ENCODE assay signal across 8 cellular contexts in the genomic region with DNA sequence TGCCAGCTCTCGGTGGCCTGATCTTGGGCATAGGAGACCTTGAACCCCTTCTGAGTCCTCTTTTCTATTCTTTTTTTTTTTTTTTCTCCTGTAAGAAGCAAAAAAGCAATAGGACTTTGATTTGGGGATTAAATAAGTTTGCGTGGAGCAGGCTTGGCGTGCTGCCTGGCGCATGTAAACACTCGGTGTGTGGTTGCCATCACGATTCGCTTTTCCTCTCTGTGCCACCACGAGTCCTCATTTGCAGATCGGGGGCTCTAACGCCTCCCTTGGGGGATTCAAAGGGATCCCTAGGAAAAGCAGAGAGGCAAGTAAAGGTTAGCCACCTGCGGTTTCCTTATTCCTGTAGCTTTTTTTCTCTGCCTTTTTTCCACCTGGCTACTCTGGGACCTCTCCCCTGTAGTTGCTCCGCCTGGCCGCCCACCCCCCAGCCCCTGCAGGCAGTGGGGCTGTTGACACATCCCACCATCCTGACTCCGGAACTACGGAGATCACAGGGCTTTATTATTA. TPM values are rescaled to one million over a fixed set of nuclear protein-coding genes. Genes with fewer than 3 reads are reported as not detected.
A peak's percentile ranks its signal among the peaks of the same experiment; 100 is the strongest.
DNase-seq lines count a peak whose midpoint lies in the region; ATAC-seq and TF ChIP-seq lines count a peak whose summit lies in the region.

No MANE protein-coding gene starts in this region.

- peak overlapping the region; percentile 75 for H3K4me2 ChIP-seq in neuronal stem cell (ENCODE audit: insufficient read depth, low read length, poor library complexity, severe bottlenecking)

- peak overlapping the region; percentile 56 for H3K27ac ChIP-seq in HUES48 (ENCODE audit: low read depth, low read length)
- no peak overlapping the region for H3K27ac ChIP-seq in neuronal stem cell (replicated peaks; ENCODE audit: low read length)

- H2BK12ac ChIP-seq in neuronal stem cell (ENCODE audit: low read length), result no peak overlapping the region

- H3K9me3 ChIP-seq in HUES48 (ENCODE audit: control insufficient read depth, insufficient read depth, low read length) (no peaks in the 10 kb centered on the region), neuronal stem cell (replicated peaks in 1 of 2; ENCODE audit: control insufficient read depth in 2 of 2, insufficient read depth in 1 of 2, low read depth in 1 of 2, low read length in 2 of 2) (no peaks in the 10 kb centered on the region)

- H4K91ac ChIP-seq in neuronal stem cell (ENCODE audit: low read depth, low read length, poor library complexity), result no peak overlapping the region

- H3K79me1 ChIP-seq in neuronal stem cell (ENCODE audit: low read depth, low read length), result peaks cover 9% of the 10 kb centered on the region

- peak overlapping the region; percentile 90 for H3K27ac Mint-ChIP-seq in activated T-helper 1 cell treated with anti-CD3 and anti-CD28 coated beads, Interleukin-12 subunit alpha, Interleukin-12 subunit beta, Interleukin-2, Interleukin-4 antibody, amounts not matched to agents 30 ng/mL and 10 ng/mL and 1 ng/mL, durations not matched to agents 14 hours and 24 hours and 36 hours

- H3K9ac ChIP-seq in HUES48 (ENCODE audit: low read depth, low read length), result peak overlapping the region; percentile 93
- H3K9ac ChIP-seq in neuronal stem cell (ENCODE audit: low read depth, low read length, poor library complexity), result no peak overlapping the region

- POLR2A ChIA-PET in BJ (lab: Charles Lee), result interaction anchor here (0.6 kb wide), 1 partner anchor 17 kb away, joined by 3 read pairs; no protein-coding TSS in a partner anchor

- no peak overlapping the region for H3K18ac ChIP-seq in neuronal stem cell (ENCODE audit: low read length)

- no peak overlapping the region for H3K4ac ChIP-seq in neuronal stem cell (ENCODE audit: low read length)

- TF ChIP-seq CTCF in BJ (IDR thresholded peaks at IDR 0.05; ENCODE audit: insufficient read depth, low read depth, low read length), result no peak

- H3K14ac ChIP-seq in neuronal stem cell (ENCODE audit: low read length), result no peak overlapping the region

- H3K4me1 ChIP-seq in HUES48 (ENCODE audit: control insufficient read depth, insufficient read depth, low read length) (peaks cover 19% of the 10 kb centered on the region), neuronal stem cell (ENCODE audit: control insufficient read depth in 2 of 2, insufficient read depth in 1 of 2, low read depth in 1 of 2, low read length in 2 of 2) (peaks cover 5 to 26% of the 10 kb centered on the region in 2 donors)

- peak overlapping the region; percentile 100 for H3K4me3 Mint-ChIP-seq in activated T-helper 1 cell treated with anti-CD3 and anti-CD28 coated beads, Interleukin-12 subunit alpha, Interleukin-12 subunit beta, Interleukin-2, Interleukin-4 antibody, amounts not matched to agents 30 ng/mL and 10 ng/mL and 1 ng/mL, durations not matched to agents 14 hours and 24 hours and 36 hours

- peaks cover 66% of the 10 kb centered on the region for H3K4me1 Mint-ChIP-seq in activated T-helper 1 cell treated with anti-CD3 and anti-CD28 coated beads, Interleukin-12 subunit alpha, Interleukin-12 subunit beta, Interleukin-2, Interleukin-4 antibody, amounts not matched to agents 30 ng/mL and 10 ng/mL and 1 ng/mL, durations not matched to agents 14 hours and 24 hours and 36 hours (ENCODE audit: low read depth)

- intact Hi-C loops in activated T-helper 1 cell treated with anti-CD3 and anti-CD28 coated beads, Interleukin-12 subunit alpha, Interleukin-12 subunit beta, Interleukin-2, Interleukin-4 antibody, amounts not matched to agents 30 ng/mL and 10 ng/mL and 1 ng/mL, durations not matched to agents 14 hours and 24 hours and 36 hours (cut with micrococcal nuclease), result loop anchor here (5.0 to 10.0 kb wide), 3 partner anchors 278 to 801 kb away; a partner anchor contains a TSS

- WGBS in neuronal stem cell (ENCODE audit: extremely low coverage in 2 of 2, insufficient read length in 2 of 2, insufficient replicate concordance in 1 of 2), 2 donors, result no CpG with 5 or more reads among the region's 15 CpGs

- ATAC-seq in GM18520 (IDR thresholded peaks at IDR 0.05; ENCODE audit: unreplicated experiment) (no peak), HG02759 (IDR thresholded peaks at IDR 0.05; ENCODE audit: unreplicated experiment) (no peak)

- no peak overlapping the region for H2BK5ac ChIP-seq in neuronal stem cell (ENCODE audit: low read length)

- no peak overlapping the region for H2BK120ac ChIP-seq in neuronal stem cell (ENCODE audit: low read depth, low read length)

- no peak overlapping the region for H3K23ac ChIP-seq in neuronal stem cell (ENCODE audit: low read depth, low read length, poor library complexity)

- H2BK15ac ChIP-seq in neuronal stem cell (ENCODE audit: low read length), result no peak overlapping the region

- H4K8ac ChIP-seq in neuronal stem cell (ENCODE audit: low read depth, low read length), result no peak overlapping the region

- no peak for DNase-seq in BJ (ENCODE audit: low read depth)
- DNase-seq in activated T-helper 1 cell treated with anti-CD3 and anti-CD28 coated beads, Interleukin-12 subunit alpha, Interleukin-12 subunit beta, Interleukin-2, Interleukin-4 antibody, amounts not matched to agents 30 ng/mL and 10 ng/mL and 1 ng/mL, durations not matched to agents 14 hours and 24 hours and 36 hours (ENCODE audit: low spot score), result no peak
- DNase-seq in foreskin melanocyte, result peak; percentile 52
- no peak for DNase-seq in neuronal stem cell (ENCODE audit: low spot score)
- DNase-seq in NCI-H146 treated with DMSO at 0.1 percent for 48 hours (lab: John Stamatoyannopoulos, UW; ENCODE audit: unreplicated experiment), result no peak

- H3K27me3 ChIP-seq in BJ (ENCODE audit: control insufficient read depth, insufficient read depth, low read length) (no peaks in the 10 kb centered on the region), HUES48 (ENCODE audit: control insufficient read depth, insufficient read depth, low read length) (no peaks in the 10 kb centered on the region), neuronal stem cell (ENCODE audit: control insufficient read depth in 3 of 3, insufficient read depth in 3 of 3, low read depth in 1 of 3, low read length in 3 of 3) (no peaks in the 10 kb centered on the region)

- H3K36me3 ChIP-seq in BJ (ENCODE audit: control insufficient read depth, insufficient read depth, low read length) (peaks cover 9% of the 10 kb centered on the region), HUES48 (ENCODE audit: control insufficient read depth, insufficient read depth, low read length) (peaks cover 65% of the 10 kb centered on the region), neuronal stem cell (replicated peaks in 1 of 2; ENCODE audit: control insufficient read depth in 2 of 2, insufficient read depth in 2 of 2, low read length in 2 of 2) (peaks cover 36 to 71% of the 10 kb centered on the region in 2 donors)

- CTCF ChIA-PET in BJ (lab: Yijun Ruan, JAX), result interaction anchor here (0.8 to 1.7 kb wide), 2 partner anchors 66 to 67 kb away, joined by 3 to 4 read pairs; a partner anchor contains a TSS

- H3K27me3 Mint-ChIP-seq in activated T-helper 1 cell treated with anti-CD3 and anti-CD28 coated beads, Interleukin-12 subunit alpha, Interleukin-12 subunit beta, Interleukin-2, Interleukin-4 antibody, amounts not matched to agents 30 ng/mL and 10 ng/mL and 1 ng/mL, durations not matched to agents 14 hours and 24 hours and 36 hours (ENCODE audit: insufficient read depth), result peaks cover 3% of the 10 kb centered on the region

- H3K4me3 ChIP-seq in BJ (ENCODE audit: low read depth, low read length) (peak overlapping the region; percentile 90), HUES48 (ENCODE audit: low read depth, low read length) (peak overlapping the region; percentile 83), neuronal stem cell (ENCODE audit: low read length in 2 of 2) (peak overlapping the region; percentile 96 to 99)

- H2AK5ac ChIP-seq in neuronal stem cell (ENCODE audit: low read depth, low read length), result no peak overlapping the region

- peaks cover 58% of the 10 kb centered on the region for H3K36me3 Mint-ChIP-seq in activated T-helper 1 cell treated with anti-CD3 and anti-CD28 coated beads, Interleukin-12 subunit alpha, Interleukin-12 subunit beta, Interleukin-2, Interleukin-4 antibody, amounts not matched to agents 30 ng/mL and 10 ng/mL and 1 ng/mL, durations not matched to agents 14 hours and 24 hours and 36 hours (ENCODE audit: low read depth)

- H2AFZ ChIP-seq in neuronal stem cell (ENCODE audit: low read length), result no peak overlapping the region

- H3K9me3 Mint-ChIP-seq in activated T-helper 1 cell treated with anti-CD3 and anti-CD28 coated beads, Interleukin-12 subunit alpha, Interleukin-12 subunit beta, Interleukin-2, Interleukin-4 antibody, amounts not matched to agents 30 ng/mL and 10 ng/mL and 1 ng/mL, durations not matched to agents 14 hours and 24 hours and 36 hours, result no peaks in the 10 kb centered on the region

RNA-seq across cellular contexts. Expression of a gene that starts 1.3 kb away (rescaled TPM):
- 20.8 and 22.3 TPM in 2 replicates for polyA plus RNA-seq in BJ (2011; rRNA removed)
- polyA minus RNA-seq in BJ (2011; rRNA and poly(A)+ RNA removed), result 9.8 and 14.0 TPM in 2 replicates
- 143 and 146 TPM in 2 replicates for total RNA-seq in activated T-helper 1 cell treated with anti-CD3 and anti-CD28 coated beads, Interleukin-12 subunit alpha, Interleukin-12 subunit beta, Interleukin-2, Interleukin-4 antibody, amounts not matched to agents 30 ng/mL and 10 ng/mL and 1 ng/mL, durations not matched to agents 14 hours and 24 hours and 36 hours
- polyA plus RNA-seq in neuronal stem cell (2013, experiment 1 of 2), result 64.3 TPM
- polyA plus RNA-seq in neuronal stem cell (2013, experiment 2 of 2), result 62.1 TPM

RNA-seq across cellular contexts. Expression of a gene that starts 1.6 kb away (rescaled TPM):
- polyA plus RNA-seq in BJ (2011; rRNA removed), result 13.3 and 15.3 TPM in 2 replicates
- polyA minus RNA-seq in BJ (2011; rRNA and poly(A)+ RNA removed), result 17.8 and 20.5 TPM in 2 replicates
- total RNA-seq in activated T-helper 1 cell treated with anti-CD3 and anti-CD28 coated beads, Interleukin-12 subunit alpha, Interleukin-12 subunit beta, Interleukin-2, Interleukin-4 antibody, amounts not matched to agents 30 ng/mL and 10 ng/mL and 1 ng/mL, durations not matched to agents 14 hours and 24 hours and 36 hours, result 104 and 106 TPM in 2 replicates
- polyA plus RNA-seq in neuronal stem cell (2013, experiment 1 of 2), result 32.8 TPM
- polyA plus RNA-seq in neuronal stem cell (2013, experiment 2 of 2), result 33.4 TPM

RNA-seq across cellular contexts. Expression of a gene that starts 56.1 kb away (rescaled TPM):
- polyA plus RNA-seq in BJ (2011; rRNA removed), result 65.2 and 67.8 TPM in 2 replicates
- 11.5 and 19.8 TPM in 2 replicates for polyA minus RNA-seq in BJ (2011; rRNA and poly(A)+ RNA removed)
- total RNA-seq in activated T-helper 1 cell treated with anti-CD3 and anti-CD28 coated beads, Interleukin-12 subunit alpha, Interleukin-12 subunit beta, Interleukin-2, Interleukin-4 antibody, amounts not matched to agents 30 ng/mL and 10 ng/mL and 1 ng/mL, durations not matched to agents 14 hours and 24 hours and 36 hours, result 57.4 and 60.6 TPM in 2 replicates
- polyA plus RNA-seq in neuronal stem cell (2013, experiment 1 of 2), result 15.2 TPM
- polyA plus RNA-seq in neuronal stem cell (2013, experiment 2 of 2), result 18.0 TPM

RNA-seq across cellular contexts. Expression of a gene that starts 56.5 kb away (rescaled TPM):
- 0.07 and 0.23 TPM in 2 replicates for polyA plus RNA-seq in BJ (2011; rRNA removed)
- not detected in 2 replicates for polyA minus RNA-seq in BJ (2011; rRNA and poly(A)+ RNA removed)
- 0.39 and 0.75 TPM in 2 replicates for total RNA-seq in activated T-helper 1 cell treated with anti-CD3 and anti-CD28 coated beads, Interleukin-12 subunit alpha, Interleukin-12 subunit beta, Interleukin-2, Interleukin-4 antibody, amounts not matched to agents 30 ng/mL and 10 ng/mL and 1 ng/mL, durations not matched to agents 14 hours and 24 hours and 36 hours
- polyA plus RNA-seq in neuronal stem cell (2013, experiment 1 of 2), result 7.6 TPM
- 8.0 TPM for polyA plus RNA-seq in neuronal stem cell (2013, experiment 2 of 2)

RNA-seq across cellular contexts. Expression of a gene that starts 56.6 kb away (rescaled TPM):
- 5.3 and 5.6 TPM in 2 replicates for polyA plus RNA-seq in BJ (2011; rRNA removed)
- 0.72 and 1.2 TPM in 2 replicates for polyA minus RNA-seq in BJ (2011; rRNA and poly(A)+ RNA removed)
- 1.9 TPM in 2 replicates for total RNA-seq in activated T-helper 1 cell treated with anti-CD3 and anti-CD28 coated beads, Interleukin-12 subunit alpha, Interleukin-12 subunit beta, Interleukin-2, Interleukin-4 antibody, amounts not matched to agents 30 ng/mL and 10 ng/mL and 1 ng/mL, durations not matched to agents 14 hours and 24 hours and 36 hours
- polyA plus RNA-seq in neuronal stem cell (2013, experiment 1 of 2), result 35.3 TPM
- 35.0 TPM for polyA plus RNA-seq in neuronal stem cell (2013, experiment 2 of 2)
